Comparison of ENCODE assay signal across 8 cellular contexts in genomic region chr17:32927724-32928526, GRCh38. TPM values are rescaled to one million over a fixed set of nuclear protein-coding genes. Genes with fewer than 3 reads are reported as not detected.
DNase-seq lines count a peak whose midpoint lies in the region; ATAC-seq, FAIRE-seq and TF ChIP-seq lines count a peak whose summit lies in the region.

TMEM98 (plus strand) TSS chr17:32928153; CDS start chr17:32931529, 3,376 bp downstream.

- TF ChIP-seq CTCF in PC-3 (conservative IDR thresholded peaks at IDR 0.05; ENCODE audit: low read depth, low read length) (no peak), lower lobe of right lung (IDR thresholded peaks at IDR 0.05) (no peak)

- H3K36me3 ChIP-seq in PC-3 (ENCODE audit: low read depth, low read length) (no peaks in the 10 kb centered on the region), endocrine pancreas (ENCODE audit: control insufficient read depth, insufficient read depth, low read length) (no peaks in the 10 kb centered on the region), lower lobe of right lung (peaks cover 2% of the 10 kb centered on the region), stomach smooth muscle (ENCODE audit: control insufficient read depth in 2 of 2, insufficient read depth in 2 of 2, low read length in 2 of 2) (peaks cover 0 to 2% of the 10 kb centered on the region in 2 donors)

- peak; percentile 23 for DNase-seq in DMS79 treated with DMSO at 0.1 percent for 48 hours (lab: John Stamatoyannopoulos, UW)
- DNase-seq in DMS79 (lab: John Stamatoyannopoulos, UW) = no peak
- DNase-seq in PC-3 = peak; percentile 9
- DNase-seq in lower lobe of right lung = no peak
- no peak for DNase-seq in RCC 7860 (ENCODE audit: low spot score)

- H3K4me3 ChIP-seq in PC-3 (ENCODE audit: low read length) (peak within 1 kb of the TSS; percentile 80), endocrine pancreas (ENCODE audit: control insufficient read depth, insufficient read depth, low read length) (peak within 1 kb of the TSS; percentile 44), lower lobe of right lung (peak within 1 kb of the TSS; percentile 58), stomach smooth muscle (ENCODE audit: low read length in 2 of 2) (peak within 1 kb of the TSS; percentile 59 to 83)

- FAIRE-seq in RCC 7860 (lab: Jason Lieb, UNC) = no peak

- peak; percentile 61 for ATAC-seq in PC-3
- ATAC-seq in lower lobe of right lung = peak; percentile 69 to 83
- ATAC-seq in HG03280 (IDR thresholded peaks at IDR 0.05; ENCODE audit: unreplicated experiment) = no peak

- no peaks in the 10 kb centered on the region for H4K20me1 ChIP-seq in PC-3 (ENCODE audit: low read length)

- no peaks in the 10 kb centered on the region for H3K79me2 ChIP-seq in PC-3 (ENCODE audit: low read length)

- H3K27ac ChIP-seq in PC-3 (ENCODE audit: low read length) (no peak within 1 kb of the TSS), lower lobe of right lung (peak within 1 kb of the TSS; percentile 73), stomach smooth muscle (ENCODE audit: low read length) (peak within 1 kb of the TSS; percentile 31)

- H3K4me2 ChIP-seq in PC-3 (ENCODE audit: low read length) = peak within 1 kb of the TSS; percentile 91

- CTCF ChIA-PET in PC-3 (lab: Charles Lee) = interaction anchor here (0.6 to 1.0 kb wide), 2 partner anchors 18 to 24 kb away, joined by 3 read pairs; no protein-coding TSS in a partner anchor

- POLR2A ChIA-PET in PC-3 (lab: Charles Lee; ENCODE audit: unreplicated experiment) = no interaction called here

- peak within 1 kb of the TSS; percentile 93 for H2AFZ ChIP-seq in PC-3 (ENCODE audit: low read length)

- intact Hi-C loops in PC-3 (cut with micrococcal nuclease) = no loop called here
- intact Hi-C loops in lower lobe of right lung (cut with DNase I) = no loop called here

- BruUV-seq in PC-3 (replicated peaks; lab: Mats Ljungman, UMichigan) = no TSS peak

- H3K9me3 ChIP-seq in PC-3 (ENCODE audit: low read length) (no peaks in the 10 kb centered on the region), endocrine pancreas (ENCODE audit: control insufficient read depth, low read length) (no peaks in the 10 kb centered on the region), lower lobe of right lung (no peaks in the 10 kb centered on the region), stomach smooth muscle (ENCODE audit: control insufficient read depth in 2 of 2, low read length in 2 of 2) (no peaks in the 10 kb centered on the region)

- H3K9ac ChIP-seq in PC-3 (ENCODE audit: low read length) (peak within 1 kb of the TSS; percentile 72), endocrine pancreas (ENCODE audit: control insufficient read depth, insufficient read depth, low read length) (peak within 1 kb of the TSS; percentile 54), stomach smooth muscle (ENCODE audit: low read length in 2 of 2) (peak within 1 kb of the TSS; percentile 34 to 84)

- H3K4me1 ChIP-seq in PC-3 (ENCODE audit: insufficient read depth, low read length) = peaks cover 17% of the 10 kb centered on the region; the same call in 1 of the 2 replicates
- H3K4me1 ChIP-seq in endocrine pancreas (ENCODE audit: control insufficient read depth, insufficient read depth, low read length) = no peaks in the 10 kb centered on the region
- peaks cover 8% of the 10 kb centered on the region for H3K4me1 ChIP-seq in lower lobe of right lung
- peaks cover 10% of the 10 kb centered on the region for H3K4me1 ChIP-seq in stomach smooth muscle (ENCODE audit: control insufficient read depth, insufficient read depth, low read length)

- no peaks in the 10 kb centered on the region for H3F3A ChIP-seq in PC-3 (ENCODE audit: low read length, unreplicated experiment)

- H3K27me3 ChIP-seq in PC-3 (ENCODE audit: low read length) = no peaks in the 10 kb centered on the region
- H3K27me3 ChIP-seq in endocrine pancreas (ENCODE audit: control insufficient read depth, insufficient read depth, low read length) = no peaks in the 10 kb centered on the region
- peaks cover 15% of the 10 kb centered on the region for H3K27me3 ChIP-seq in lower lobe of right lung (ENCODE audit: low read depth)
- no peaks in the 10 kb centered on the region for H3K27me3 ChIP-seq in stomach smooth muscle (ENCODE audit: control insufficient read depth in 1 of 2, insufficient read depth in 2 of 2, low read length in 2 of 2)

- no peaks in the 10 kb centered on the region for H3K9me2 ChIP-seq in PC-3 (replicated peaks; ENCODE audit: low read length)

RNA-seq across cellular contexts. Expression of gene TMEM98, which starts in this region (rescaled TPM):
- total RNA-seq in PC-3 (2014; rRNA removed) (59.0 and 59.4 TPM in 2 replicates), lower lobe of right lung (47.9 TPM)

Comparison
In these comparisons a context has a peak if more than half of its experiments do, and no peak if none do; other contexts are left out.
1. DNase-seq: peak in DMS79 treated with DMSO at 0.1 percent for 48 hours (single experiment) and PC-3 (single experiment); none in DMS79 (single experiment), lower lobe of right lung (single experiment) and RCC 7860 (single experiment).
2. Peak in every context shown above with its lines, with median percentiles within 50 percentile points of each other: H3K4me3 ChIP-seq and H3K9ac ChIP-seq.